Comparison of ENCODE assay signal across 23 cellular contexts in genomic region chr1:21305900-21306189, GRCh38. TPM values are rescaled to one million over a fixed set of nuclear protein-coding genes. Genes with fewer than 3 reads are reported as not detected.
DNase-seq lines count a peak whose midpoint lies in the region; ATAC-seq and TF ChIP-seq lines count a peak whose summit lies in the region.
"Had no signal": no experiment of that assay in that cellular context is flagged by ENCODE, and none has a peak within 500 bp of the region (broad histone marks: within the 10 kb centered on the region; RNA-seq: fewer than 3 reads in every experiment).

No MANE protein-coding gene starts in this region.

- H3K4me3 ChIP-seq in skin epidermis, result no peak overlapping the region
- H3K4me3 ChIP-seq: MG63, SK-N-MC had no signal

- H3K27ac Mint-ChIP-seq in stimulated activated naive CD8-positive, alpha-beta T cell treated with anti-CD3 and anti-CD28 coated beads, Interleukin-15, Interleukin-2, amounts not matched to agents 100 ng/mL and 50 ng/mL, for 24 hours, result peak overlapping the region; percentile 8
- H3K27ac Mint-ChIP-seq in stimulated activated naive CD8-positive, alpha-beta T cell treated with anti-CD3 and anti-CD28 coated beads, Interleukin-15, amount 100 ng/mL, for 72 hours, result no peak overlapping the region
- H3K27ac Mint-ChIP-seq in glutamatergic neuron (ENCODE audit: unreplicated experiment), result peak overlapping the region; percentile 91

- DNase-seq in stimulated activated naive CD8-positive, alpha-beta T cell treated with anti-CD3 and anti-CD28 coated beads, Interleukin-15, amount 100 ng/mL, for 72 hours, result no peak
- peak; percentile 61 for DNase-seq in glutamatergic neuron
- no peak for DNase-seq in COR-L47 (lab: John Stamatoyannopoulos, UW)
- no peak for DNase-seq in activated T-cell treated with anti-CD3 and anti-CD28 coated beads, Interleukin-2, amount 50 U/mL, for 4 hours
- DNase-seq in activated CD4-positive, CD25-positive, alpha-beta regulatory T cell treated with anti-CD3 and anti-CD28 coated beads, Interleukin-2, amount 50 U/mL, for 72 hours, result no peak
- DNase-seq: activated CD4-positive, alpha-beta T cell treated with anti-CD3 and anti-CD28 coated beads, Interleukin-2, amount 50 U/mL, for 1 hour; activated CD8-positive, alpha-beta memory T cell treated with anti-CD3 and anti-CD28 coated beads, Interleukin-2, amount 50 U/mL, for 4 hours; activated effector memory CD4-positive, alpha-beta T cell treated with Interleukin-2 at 50 U/mL for 16 hours; C1 segment of cervical spinal cord; effector CD8-positive, alpha-beta T cell; kidney; MG63; NCI-H1417 treated with DMSO at 0.1 percent for 48 hours; NCI-H526; stimulated activated CD4-positive, alpha-beta T cell treated with anti-CD3 and anti-CD28 coated beads, Interleukin-15, amount 100 ng/mL, for 24 hours; T-helper 2 cell had no signal

- TF ChIP-seq CTCF in glutamatergic neuron (IDR thresholded peaks at IDR 0.05; ENCODE audit: partially characterized antibody, unreplicated experiment), result no peak

- peak overlapping the region in 14 of 21 experiments; percentile 6 to 75 (median 42) for H3K27ac ChIP-seq in skin epidermis

- H3K27me3 Mint-ChIP-seq in stimulated activated naive CD8-positive, alpha-beta T cell treated with anti-CD3 and anti-CD28 coated beads, Interleukin-15, Interleukin-2, amounts not matched to agents 100 ng/mL and 50 ng/mL, for 24 hours, result no peaks in the 10 kb centered on the region
- H3K27me3 Mint-ChIP-seq in stimulated activated naive CD8-positive, alpha-beta T cell treated with anti-CD3 and anti-CD28 coated beads, Interleukin-15, amount 100 ng/mL, for 72 hours, result no peaks in the 10 kb centered on the region
- peaks cover 11% of the 10 kb centered on the region for H3K27me3 Mint-ChIP-seq in glutamatergic neuron (ENCODE audit: unreplicated experiment)
- no peaks in the 10 kb centered on the region for H3K27me3 Mint-ChIP-seq in activated T-cell treated with anti-CD3 and anti-CD28 coated beads, Interleukin-2, amount 50 U/mL, for 4 hours (ENCODE audit: low read depth)
- H3K27me3 Mint-ChIP-seq: IgD-negative memory B cell, type B pancreatic cell had no signal

- ATAC-seq in stimulated activated naive CD8-positive, alpha-beta T cell treated with anti-CD3 and anti-CD28 coated beads, Interleukin-15, amount 100 ng/mL, for 72 hours, result no peak
- no peak for ATAC-seq in HG02763 (IDR thresholded peaks at IDR 0.05; ENCODE audit: unreplicated experiment)
- ATAC-seq in activated T-cell treated with anti-CD3 and anti-CD28 coated beads, Interleukin-2, amount 50 U/mL, for 4 hours, result no peak
- ATAC-seq: right cardiac atrium had no signal

- no peaks in the 10 kb centered on the region for H3K9me3 Mint-ChIP-seq in stimulated activated naive CD8-positive, alpha-beta T cell treated with anti-CD3 and anti-CD28 coated beads, Interleukin-15, Interleukin-2, amounts not matched to agents 100 ng/mL and 50 ng/mL, for 24 hours
- H3K9me3 Mint-ChIP-seq in stimulated activated naive CD8-positive, alpha-beta T cell treated with anti-CD3 and anti-CD28 coated beads, Interleukin-15, amount 100 ng/mL, for 72 hours, result peaks cover 0 to 5% of the 10 kb centered on the region in 2 donors
- peaks cover 17% of the 10 kb centered on the region for H3K9me3 Mint-ChIP-seq in glutamatergic neuron (ENCODE audit: unreplicated experiment)
- no peaks in the 10 kb centered on the region for H3K9me3 Mint-ChIP-seq in activated T-cell treated with anti-CD3 and anti-CD28 coated beads, Interleukin-2, amount 50 U/mL, for 4 hours
- H3K9me3 Mint-ChIP-seq: IgD-negative memory B cell had no signal

- peaks cover 19% of the 10 kb centered on the region for H3K36me3 Mint-ChIP-seq in stimulated activated naive CD8-positive, alpha-beta T cell treated with anti-CD3 and anti-CD28 coated beads, Interleukin-15, Interleukin-2, amounts not matched to agents 100 ng/mL and 50 ng/mL, for 24 hours (ENCODE audit: low read depth)
- no peaks in the 10 kb centered on the region for H3K36me3 Mint-ChIP-seq in glutamatergic neuron (ENCODE audit: unreplicated experiment)
- peaks cover 2% of the 10 kb centered on the region for H3K36me3 Mint-ChIP-seq in activated T-cell treated with anti-CD3 and anti-CD28 coated beads, Interleukin-2, amount 50 U/mL, for 4 hours (ENCODE audit: insufficient read depth)
- H3K36me3 Mint-ChIP-seq: type B pancreatic cell had no signal

- no peak overlapping the region for H3K4me3 Mint-ChIP-seq in stimulated activated naive CD8-positive, alpha-beta T cell treated with anti-CD3 and anti-CD28 coated beads, Interleukin-15, Interleukin-2, amounts not matched to agents 100 ng/mL and 50 ng/mL, for 24 hours
- H3K4me3 Mint-ChIP-seq in stimulated activated naive CD8-positive, alpha-beta T cell treated with anti-CD3 and anti-CD28 coated beads, Interleukin-15, amount 100 ng/mL, for 72 hours, result no peak overlapping the region
- no peak overlapping the region for H3K4me3 Mint-ChIP-seq in glutamatergic neuron (ENCODE audit: unreplicated experiment)
- no peak overlapping the region for H3K4me3 Mint-ChIP-seq in activated T-cell treated with anti-CD3 and anti-CD28 coated beads, Interleukin-2, amount 50 U/mL, for 4 hours

- peaks cover 79% of the 10 kb centered on the region for H3K4me1 Mint-ChIP-seq in stimulated activated naive CD8-positive, alpha-beta T cell treated with anti-CD3 and anti-CD28 coated beads, Interleukin-15, Interleukin-2, amounts not matched to agents 100 ng/mL and 50 ng/mL, for 24 hours (ENCODE audit: low read depth)
- peaks cover 84% of the 10 kb centered on the region for H3K4me1 Mint-ChIP-seq in stimulated activated naive CD8-positive, alpha-beta T cell treated with anti-CD3 and anti-CD28 coated beads, Interleukin-15, amount 100 ng/mL, for 72 hours
- H3K4me1 Mint-ChIP-seq in glutamatergic neuron (ENCODE audit: low read depth, unreplicated experiment), result peaks cover 46% of the 10 kb centered on the region
- peaks cover 61% of the 10 kb centered on the region for H3K4me1 Mint-ChIP-seq in activated T-cell treated with anti-CD3 and anti-CD28 coated beads, Interleukin-2, amount 50 U/mL, for 4 hours (ENCODE audit: low read depth)

RNA-seq across cellular contexts. Expression of gene ECE1, which starts 15.6 kb away (rescaled TPM):
- total RNA-seq in glutamatergic neuron (ENCODE audit: unreplicated experiment), result 36.1 TPM
- total RNA-seq in activated T-cell treated with anti-CD3 and anti-CD28 coated beads, Interleukin-2, amount 50 U/mL, for 4 hours, result 100 to 1,000 TPM; 121 to 168 (median 149) TPM

Comparison
In these comparisons a context has a peak if more than half of its experiments do, and no peak if none do; other contexts are left out.
1. H3K27ac Mint-ChIP-seq: peak in stimulated activated naive CD8-positive, alpha-beta T cell treated with anti-CD3 and anti-CD28 coated beads, Interleukin-15, Interleukin-2, amounts not matched to agents 100 ng/mL and 50 ng/mL, for 24 hours (single experiment) and glutamatergic neuron (single experiment); none in stimulated activated naive CD8-positive, alpha-beta T cell treated with anti-CD3 and anti-CD28 coated beads, Interleukin-15, amount 100 ng/mL, for 72 hours (0 of 2).